10 cellular contexts compared by ENCODE assay signal in the genomic region with DNA sequence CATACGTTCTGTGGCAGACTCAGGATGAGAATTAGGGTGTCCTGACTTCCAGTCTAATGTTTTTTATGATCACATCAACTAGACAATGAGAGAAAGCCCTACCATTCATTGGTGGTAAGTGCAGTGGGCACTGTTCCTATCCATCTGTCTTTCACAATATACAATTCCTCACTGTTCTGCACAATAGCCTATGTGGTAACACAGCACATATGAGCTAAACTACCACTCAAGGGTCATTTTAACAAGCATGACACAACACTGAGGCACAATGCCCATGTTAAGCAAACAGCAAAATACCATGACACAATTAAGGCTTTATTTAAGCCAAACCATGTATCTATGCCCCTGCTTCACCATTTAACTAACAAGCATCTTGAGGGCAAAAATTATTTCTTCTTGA. TPM values are rescaled to one million over a fixed set of nuclear protein-coding genes. Genes with fewer than 3 reads are reported as not detected.
DNase-seq lines count a peak whose midpoint lies in the region; ATAC-seq lines count a peak whose summit lies in the region.
"Had no signal": no experiment of that assay in that cellular context is flagged by ENCODE, and none has a peak within 500 bp of the region (broad histone marks: within the 10 kb centered on the region; RNA-seq: fewer than 3 reads in every experiment).

No MANE protein-coding gene starts in this region.

- ATAC-seq in esophagus mucosa (peak; percentile 69), HG03045 (IDR thresholded peaks at IDR 0.05; ENCODE audit: unreplicated experiment) (no peak), GM21515 (IDR thresholded peaks at IDR 0.05; ENCODE audit: unreplicated experiment) (no peak)

- DNase-seq in AML-193 (lab: John Stamatoyannopoulos, UW) (peak; percentile 47 to 58), NCI-H2029 (lab: John Stamatoyannopoulos, UW) (peak; percentile 86), midbrain (lab: John Stamatoyannopoulos, UW) (peak; percentile 85), NCI-H128 (lab: John Stamatoyannopoulos, UW; ENCODE audit: unreplicated experiment) (no peak), NCI-H446 treated with DMSO at 0.1 percent for 48 hours (lab: John Stamatoyannopoulos, UW) (no peak)
- DNase-seq: NK-92 treated with Interleukin-12 subunit alpha and Interleukin-12 subunit beta, amount 100 ng/mL, for 24 hours; T1000 had no signal

RNA-seq across cellular contexts. Expression of a gene that starts 52.3 kb away (rescaled TPM):
- total RNA-seq in esophagus mucosa, result 25.2 TPM

Comparison
In these comparisons a context has a peak if more than half of its experiments do, and no peak if none do; other contexts are left out.
1. DNase-seq: peak in AML-193 (2 of 2), NCI-H2029 (single experiment) and midbrain (single experiment); none in NCI-H128 (single experiment) and NCI-H446 treated with DMSO at 0.1 percent for 48 hours (single experiment).